ENCODE assay signal across 8 cellular contexts in genomic region chr1:51518033-51518729, GRCh38. TPM values are rescaled to one million over a fixed set of nuclear protein-coding genes. Genes with fewer than 3 reads are reported as not detected.
DNase-seq lines count a peak whose midpoint lies in the region; ATAC-seq and TF ChIP-seq lines count a peak whose summit lies in the region.

No MANE protein-coding gene starts in this region.

- TF ChIP-seq RAD21 in Ishikawa (IDR thresholded peaks at IDR 0.05; ENCODE audit: low read depth), result no peak

- CTCF ChIA-PET in CD8-positive, alpha-beta T cell (lab: Charles Lee), result no interaction called here

- no peaks in the 10 kb centered on the region for H3K9me3 ChIP-seq in CD8-positive, alpha-beta T cell (ENCODE audit: low read length)
- H3K9me3 ChIP-seq in body of pancreas (no peaks in the 10 kb centered on the region), iPS-18c (ENCODE audit: control insufficient read depth, insufficient read depth, low read length) (no peaks in the 10 kb centered on the region), sigmoid colon (no peaks in the 10 kb centered on the region)

- H3K4me3 ChIP-seq in CD8-positive, alpha-beta T cell (ENCODE audit: low read depth, low read length), result peak overlapping the region; percentile 76
- H3K4me3 ChIP-seq in body of pancreas, result peak overlapping the region; percentile 58 to 90
- H3K4me3 ChIP-seq in iPS-18c (ENCODE audit: insufficient read depth, low read depth, low read length), result peak overlapping the region; percentile 90
- peak overlapping the region; percentile 68 to 96 (median 89) for H3K4me3 ChIP-seq in sigmoid colon

- peaks cover 41% of the 10 kb centered on the region for H3K4me1 ChIP-seq in CD8-positive, alpha-beta T cell (ENCODE audit: insufficient read depth, low read length)
- peaks cover 45% of the 10 kb centered on the region for H3K4me1 ChIP-seq in body of pancreas
- peaks cover 3 to 46% (median 32%) of the 10 kb centered on the region in 4 donors for H3K4me1 ChIP-seq in sigmoid colon

- intact Hi-C loops in CD8-positive, alpha-beta T cell (cut with DNase I, micrococcal nuclease), result loop anchor here (1.0 to 10.0 kb wide), 11 partner anchors 99 to 1209 kb away; partner anchors contain the start of genes NRDC (in 2 of the 2), OSBPL9 (in 2 of the 2), RNF11 (in 2 of the 2) and CC2D1B (in 1 of the 2)
- intact Hi-C loops in body of pancreas (cut with DNase I) (no loop called here), sigmoid colon (cut with DNase I) (loop anchor here (5.0 to 10.0 kb wide), 4 partner anchors 96 to 543 kb away; partner anchors contain the start of genes CDKN2C, OSBPL9 and RNF11)

- H3K27me3 ChIP-seq in CD8-positive, alpha-beta T cell (ENCODE audit: insufficient read depth, low read length), result no peaks in the 10 kb centered on the region
- H3K27me3 ChIP-seq in body of pancreas, result no peaks in the 10 kb centered on the region
- H3K27me3 ChIP-seq in sigmoid colon, result no peaks in the 10 kb centered on the region

- TF ChIP-seq CTCF in CD8-positive, alpha-beta T cell (IDR thresholded peaks at IDR 0.05), result no peak
- TF ChIP-seq CTCF in body of pancreas (IDR thresholded peaks at IDR 0.05), result peak in 1 of 7 experiments; percentile 3
- no peak for TF ChIP-seq CTCF in sigmoid colon (IDR thresholded peaks at IDR 0.05)

- 1% methylated on average over 20 to 26 of the region's 26 CpGs for WGBS in body of pancreas, 2 donors
- WGBS in sigmoid colon, 2 donors, result 0 to 1% methylated on average over 26 of the region's 26 CpGs

- H3K27me3 Mint-ChIP-seq in CD8-positive, alpha-beta T cell (ENCODE audit: low read depth), result no peaks in the 10 kb centered on the region

- peak; percentile 48 for ATAC-seq in CD8-positive, alpha-beta T cell
- ATAC-seq in GM19438 (IDR thresholded peaks at IDR 0.05; ENCODE audit: low read depth, unreplicated experiment) (peak; percentile 35), body of pancreas (peak; percentile 21)

- peak in 6 of 7 experiments; percentile 7 to 57 (median 38) for DNase-seq in CD8-positive, alpha-beta T cell
- peak; percentile 78 for DNase-seq in SW480 (ENCODE audit: low spot score)
- DNase-seq in body of pancreas, result peak; percentile 22 to 41 (median 36)
- peak; percentile 68 for DNase-seq in sigmoid colon
- DNase-seq in NCI-H226, result no peak

- H3K36me3 ChIP-seq in CD8-positive, alpha-beta T cell (ENCODE audit: insufficient read depth, low read length), result no peaks in the 10 kb centered on the region
- no peaks in the 10 kb centered on the region for H3K36me3 ChIP-seq in body of pancreas (replicated peaks in 1 of 2; ENCODE audit: insufficient read depth in 1 of 2, low read depth in 2 of 2)
- no peaks in the 10 kb centered on the region for H3K36me3 ChIP-seq in sigmoid colon

- peaks cover 7% of the 10 kb centered on the region for H3K36me3 Mint-ChIP-seq in CD8-positive, alpha-beta T cell

- peak in 2 of 3 donors; percentile 32 to 35 for TF ChIP-seq POLR2A in body of pancreas (IDR thresholded peaks at IDR 0.05)
- peak in 1 of 2 donors; percentile 26 for TF ChIP-seq POLR2A in sigmoid colon (IDR thresholded peaks at IDR 0.05)

- H3K4me1 Mint-ChIP-seq in CD8-positive, alpha-beta T cell (ENCODE audit: low read depth), result peaks cover 64% of the 10 kb centered on the region

- no peak for TF ChIP-seq EP300 in Ishikawa (IDR thresholded peaks at IDR 0.05; ENCODE audit: borderline replicate concordance)
- TF ChIP-seq EP300 in sigmoid colon (IDR thresholded peaks at IDR 0.05), result no peak

- H3K9me3 Mint-ChIP-seq in CD8-positive, alpha-beta T cell, result no peaks in the 10 kb centered on the region

- peak overlapping the region; percentile 39 for H3K27ac ChIP-seq in CD8-positive, alpha-beta T cell (ENCODE audit: low read depth, low read length)
- H3K27ac ChIP-seq in body of pancreas, result peak overlapping the region; percentile 80 to 96 (median 90)
- H3K27ac ChIP-seq in sigmoid colon, result peak overlapping the region; percentile 85 to 95 (median 92)

- peak overlapping the region; percentile 93 for H3K27ac Mint-ChIP-seq in CD8-positive, alpha-beta T cell

- POLR2A ChIA-PET in CD8-positive, alpha-beta T cell (lab: Charles Lee), result interaction anchor here (1.4 to 1.5 kb wide), 2 partner anchors 10 to 17 kb away, joined by 3 to 5 read pairs; no protein-coding TSS in a partner anchor

- H3K4me3 Mint-ChIP-seq in CD8-positive, alpha-beta T cell, result peak overlapping the region; percentile 94

TF ChIP-seq in Ishikawa, 13 proteins besides CTCF, POLR2A, EP300 and RAD21:
- TF ChIP-seq NFIC (IDR thresholded peaks at IDR 0.05), result no peak
- peak; percentile 41; the same call in 1 of the 2 replicates for TF ChIP-seq MAX (IDR thresholded peaks at IDR 0.05)
- TF ChIP-seq FOXM1 (IDR thresholded peaks at IDR 0.05; ENCODE audit: borderline replicate concordance, low read depth), result no peak

RNA-seq across cellular contexts. Expression of gene EPS15, which starts 0.9 kb away (rescaled TPM):
- total RNA-seq in CD8-positive, alpha-beta T cell, result 10 to 100 TPM; 49.9 to 52.2 TPM
- total RNA-seq in body of pancreas, result 10 to 100 TPM; 37.4 to 46.8 TPM
- 100 to 1,000 TPM in 3 of 4 donors, 10 to 100 TPM in 1; 72.4 to 131 (median 103) TPM for total RNA-seq in sigmoid colon
- 10 to 100 TPM; 16.4 to 19.2 (median 18.6) TPM for polyA plus RNA-seq in sigmoid colon

Comparison
In these comparisons a context has a peak if more than half of its experiments do, and no peak if none do; other contexts are left out.
1. H3K27ac ChIP-seq: peak in every context shown above with its lines; median percentile 92 in sigmoid colon; 90 in body of pancreas; 39 in CD8-positive, alpha-beta T cell.